8 cellular contexts compared by ENCODE assay signal in genomic region chr12:27554421-27555186, GRCh38. TPM values are rescaled to one million over a fixed set of nuclear protein-coding genes. Genes with fewer than 3 reads are reported as not detected.
DNase-seq lines count a peak whose midpoint lies in the region; ATAC-seq and TF ChIP-seq lines count a peak whose summit lies in the region.

No MANE protein-coding gene starts in this region.

- H3K9me3 ChIP-seq in skeletal muscle satellite cell (replicated peaks; ENCODE audit: low read length), result no peaks in the 10 kb centered on the region

- H3K27me3 ChIP-seq in skeletal muscle satellite cell (ENCODE audit: control insufficient read depth, insufficient read depth, low read length), result no peaks in the 10 kb centered on the region

- no peaks in the 10 kb centered on the region for H3K36me3 ChIP-seq in skeletal muscle satellite cell (ENCODE audit: insufficient read depth, low read length)

- peaks cover 85% of the 10 kb centered on the region for H3K4me1 ChIP-seq in skeletal muscle satellite cell (ENCODE audit: control insufficient read depth, insufficient read depth, low read length)

- H3K4me3 ChIP-seq in astrocyte of the cerebellum (ENCODE audit: low read depth, low read length) (peak overlapping the region; percentile 2), skeletal muscle satellite cell (ENCODE audit: low read length) (peak overlapping the region; percentile 54)

- no peak for TF ChIP-seq CTCF in astrocyte of the cerebellum (IDR thresholded peaks at IDR 0.05; ENCODE audit: low read depth, low read length, missing control alignments)

- H3K9ac ChIP-seq in skeletal muscle satellite cell (ENCODE audit: low read depth, low read length), result peak overlapping the region; percentile 72

- in situ Hi-C loops in astrocyte of the cerebellum (cut with HindIII; ENCODE audit: low sequenced_read_pairs), result no loop called here

- DNase-seq in EH (ENCODE audit: low read depth), result peak; percentile 75
- peak; percentile 29 for DNase-seq in astrocyte of the cerebellum (ENCODE audit: low read depth)
- peak; percentile 56 for DNase-seq in iPS-NIHi11 (ENCODE audit: low spot score)
- DNase-seq in dedifferentiated amniotic fluid mesenchymal stem cell (ENCODE audit: extremely low spot score), result no peak
- no peak for DNase-seq in HK-2 (ENCODE audit: unreplicated experiment)

- peak overlapping the region; percentile 74 for H3K4me2 ChIP-seq in skeletal muscle satellite cell (ENCODE audit: low read length)

- no peak for ATAC-seq in HG03442 (IDR thresholded peaks at IDR 0.05; ENCODE audit: unreplicated experiment)
- no peak for ATAC-seq in HG03378 (IDR thresholded peaks at IDR 0.05; ENCODE audit: unreplicated experiment)

RNA-seq across cellular contexts. Expression of gene PPFIBP1, which starts 30.6 kb away (rescaled TPM):
- 122 and 189 TPM in 2 replicates for total RNA-seq in skeletal muscle satellite cell (2012; rRNA removed)

Comparison
In these comparisons a context has a peak if more than half of its experiments do, and no peak if none do; other contexts are left out.
1. DNase-seq: peak in EH (single experiment), astrocyte of the cerebellum (single experiment) and iPS-NIHi11 (single experiment); none in dedifferentiated amniotic fluid mesenchymal stem cell (single experiment) and HK-2 (single experiment).